ENCODE assay signal across 34 cellular contexts in genomic region chr22:22741843-22742242, GRCh38.
"Had no signal": no experiment of that assay in that cellular context is flagged by ENCODE, and none has a peak within 500 bp of the region (broad histone marks: within the 10 kb centered on the region; RNA-seq: fewer than 3 reads in every experiment).

No MANE protein-coding gene starts in this region.

- H3K4me3 ChIP-seq: MG63 had no signal

- H3K36me3 ChIP-seq: MG63 had no signal

- H3K9ac ChIP-seq: KMS-11 had no signal

- H3K9me3 ChIP-seq: MG63 had no signal

- DNase-seq: Karpas-422, Kasumi-1, MG63, MM.1S, MV-4-11, NCI-H1048, NCI-H1092, NCI-H1092 treated with DMSO at 0.1 percent for 48 hours, NCI-H1105, NCI-H1105 treated with DMSO at 0.1 percent for 48 hours, NCI-H1417, NCI-H1417 treated with DMSO at 0.1 percent for 48 hours, NCI-H1436, NCI-H1436 treated with DMSO at 0.1 percent for 48 hours, NCI-H146, NCI-H1694, NCI-H1694 treated with DMSO at 0.1 percent for 48 hours, NCI-H187, NCI-H187 treated with DMSO at 0.1 percent for 48 hours, NCI-H1930, NCI-H2029, NCI-H2029 treated with DMSO at 0.1 percent for 48 hours, NCI-H2081, NCI-H2081 treated with DMSO at 0.1 percent for 48 hours, NCI-H2107, NCI-H2171, NCI-H2171 treated with DMSO at 0.1 percent for 48 hours, NCI-H2227 treated with DMSO at 0.1 percent for 48 hours, NCI-H226, NCI-H345, NCI-H446, NCI-H446 treated with DMSO at 0.1 percent for 48 hours, NCI-H510A had no signal

- H3K4me2 ChIP-seq: KMS-11 had no signal

- H3K27ac ChIP-seq: KMS-11 had no signal
